ENCODE assay signal across 9 cellular contexts in genomic region chr9:6428940-6429889, GRCh38. TPM values are rescaled to one million over a fixed set of nuclear protein-coding genes. Genes with fewer than 3 reads are reported as not detected.
DNase-seq lines count a peak whose midpoint lies in the region; ATAC-seq, FAIRE-seq and TF ChIP-seq lines count a peak whose summit lies in the region.
"Had no signal": no experiment of that assay in that cellular context is flagged by ENCODE, and none has a peak within 500 bp of the region (broad histone marks: within the 10 kb centered on the region; RNA-seq: fewer than 3 reads in every experiment).

No MANE protein-coding gene starts in this region.

- CTCF ChIA-PET in GM12878 (lab: Yijun Ruan, JAX): interaction anchor here (0.7 to 1.8 kb wide), 8 partner anchors 9 to 452 kb away, joined by 3 to 6 read pairs (median 4); partner anchors contain the start of gene UHRF2

- peak overlapping the region; percentile 55 for H3K27ac ChIP-seq in GM12878 (ENCODE audit: control insufficient read depth, insufficient read depth)

- TF ChIP-seq EP300 in GM12878 (IDR thresholded peaks at IDR 0.05; ENCODE audit: borderline replicate concordance in 1 of 2, control insufficient read depth in 1 of 2, low read depth in 2 of 2, low read length in 2 of 2): peak in 1 of 2 experiments; percentile 59; a peak in 1 of 4 replicates

- DNase-seq in GM06990 (ENCODE audit: extremely low read depth, insufficient read length): peak; percentile 50
- DNase-seq in GM20000 (ENCODE audit: low spot score): peak; percentile 26
- peak; percentile 49 for DNase-seq in GM12878 (ENCODE audit: low read depth, low spot score)
- no peak for DNase-seq in posterior vena cava (ENCODE audit: low spot score)
- no peak for DNase-seq in NCI-H82 (lab: John Stamatoyannopoulos, UW)
- DNase-seq in AG08396 (ENCODE audit: low spot score): no peak
- no peak for DNase-seq in cerebellar cortex (ENCODE audit: low spot score)

- H3K4me2 ChIP-seq in GM12878 (ENCODE audit: control insufficient read depth, insufficient read depth): peak overlapping the region; percentile 36

- H3K4me3 ChIP-seq in GM06990 (replicated peaks; ENCODE audit: low read depth, low read length) (no peak overlapping the region), GM12878 (no peak overlapping the region)

- H3K36me3 ChIP-seq in GM06990 (ENCODE audit: control insufficient read depth, insufficient read depth, low read length) (no peaks in the 10 kb centered on the region), GM12878 (ENCODE audit: control insufficient read depth in 2 of 2, insufficient read depth in 2 of 2, low read length in 1 of 2) (no peaks in the 10 kb centered on the region; a peak in 2 of 4 replicates)

- no peak for TF ChIP-seq RAD21 in GM12878 (IDR thresholded peaks at IDR 0.05; ENCODE audit: insufficient read depth, low read depth, low read length)

- RAD21 ChIA-PET in GM12878 (lab: Charles Lee; ENCODE audit: unreplicated experiment): interaction anchor here (0.6 to 1.6 kb wide), 8 partner anchors 11 to 508 kb away, joined by 3 to 8 read pairs (median 4); partner anchors contain the start of gene UHRF2

- FAIRE-seq in GM12878 (lab: Jason Lieb, UNC): peak; percentile 94
- FAIRE-seq: colon had no signal

- TF ChIP-seq POLR2A in GM12878 (IDR thresholded peaks at IDR 0.05; ENCODE audit: low read depth, low read length): no peak

- no peak for TF ChIP-seq CTCF in GM06990 (IDR thresholded peaks at IDR 0.05; ENCODE audit: insufficient read depth, low read length, poor library complexity, severe bottlenecking)
- TF ChIP-seq CTCF in GM20000 (IDR thresholded peaks at IDR 0.05; ENCODE audit: extremely low read depth, missing control alignments): no peak
- no peak for TF ChIP-seq CTCF in GM12878 (IDR thresholded peaks at IDR 0.05 in 2 of 3, conservative IDR thresholded peaks at IDR 0.05 in 1 of 3; ENCODE audit: control insufficient read depth in 2 of 3, extremely low read depth in 1 of 3, insufficient read depth in 1 of 3, low read depth in 3 of 3, low read length in 3 of 3)

- under 1% methylated on average over 11 of the region's 11 CpGs for WGBS in GM12878 (ENCODE audit: insufficient coverage, insufficient replicate concordance, low lambda C conversion rate, missing lambda C conversion rate)

- POLR2A ChIA-PET in GM12878 (lab: Charles Lee): interaction anchor here (1.1 to 3.5 kb wide), 5 partner anchors 14 to 147 kb away, joined by 3 to 22 read pairs (median 8); partner anchors contain the start of gene UHRF2

- ATAC-seq in HG03378 (IDR thresholded peaks at IDR 0.05; ENCODE audit: unreplicated experiment): peak; percentile 94
- peak; percentile 93 for ATAC-seq in GM12878

- BruUV-seq in GM12878 (replicated peaks; lab: Mats Ljungman, UMichigan): no TSS peak

- intact Hi-C loops in GM12878 (cut with micrococcal nuclease; ENCODE audit: unreplicated experiment) (loop anchor here (2.0 kb wide), 1 partner anchor 252 kb away; no protein-coding TSS in a partner anchor), posterior vena cava (cut with DNase I) (no loop called here)

- peaks cover 91% of the 10 kb centered on the region for H3K79me2 ChIP-seq in GM12878 (ENCODE audit: control insufficient read depth, insufficient read depth, low read length)

- H3K4me1 ChIP-seq in GM12878 (ENCODE audit: control insufficient read depth, insufficient read depth, low read length): peaks cover 54% of the 10 kb centered on the region

- no peak overlapping the region for H2AFZ ChIP-seq in GM12878 (ENCODE audit: control insufficient read depth, low read depth, low read length)

- no peaks in the 10 kb centered on the region for H4K20me1 ChIP-seq in GM12878 (ENCODE audit: control insufficient read depth, insufficient read depth)

- H3K9ac ChIP-seq in GM12878 (ENCODE audit: control insufficient read depth, insufficient read depth, low read length): no peak overlapping the region

- in situ Hi-C loops in GM12878 (cut with MboI): no loop called here

- H3K27me3 ChIP-seq in GM06990 (replicated peaks; ENCODE audit: control insufficient read depth, insufficient read depth, low read length): no peaks in the 10 kb centered on the region
- no peaks in the 10 kb centered on the region for H3K27me3 ChIP-seq in GM12878 (replicated peaks in 1 of 2; ENCODE audit: control insufficient read depth in 2 of 2, insufficient read depth in 2 of 2, low read length in 1 of 2)

- SMC1A ChIA-PET in GM12878 (lab: Charles Lee; ENCODE audit: uncharacterized antibody, unreplicated experiment): interaction anchor here (0.8 to 7.0 kb wide), 4 partner anchors 10 to 242 kb away, joined by 3 to 69 read pairs (median 26); partner anchors contain the start of gene UHRF2

- no peaks in the 10 kb centered on the region; the same call in 1 of the 3 replicates for H3K9me3 ChIP-seq in GM12878 (replicated peaks; ENCODE audit: control insufficient read depth, insufficient read depth, low read length)

TF ChIP-seq in GM12878, 131 proteins besides CTCF, POLR2A, EP300 and RAD21 (continues in another document):
- TF ChIP-seq POU2F2 (IDR thresholded peaks at IDR 0.05; ENCODE audit: borderline replicate concordance, low read depth, low read length) (peak; percentile 64; the same call in 2 of the 3 replicates), RUNX3 (IDR thresholded peaks at IDR 0.05; ENCODE audit: low read length) (peak; percentile 96), PML (IDR thresholded peaks at IDR 0.05; ENCODE audit: low read length) (peak; percentile 25; the same call in 1 of the 2 replicates), NFIC (IDR thresholded peaks at IDR 0.05; ENCODE audit: low read depth, low read length) (peak; percentile 75), MLLT1 (IDR thresholded peaks at IDR 0.05) (peak; percentile 91), MTA2 (IDR thresholded peaks at IDR 0.05; ENCODE audit: low read depth) (peak; percentile 67), BACH1 (IDR thresholded peaks at IDR 0.05; ENCODE audit: borderline replicate concordance) (peak; percentile 44; the same call in 1 of the 2 replicates), WRNIP1 (IDR thresholded peaks at IDR 0.05; ENCODE audit: borderline replicate concordance, low read depth, low read length) (no peak), IRF5 (IDR thresholded peaks at IDR 0.05; ENCODE audit: borderline replicate concordance) (peak; percentile 3; the same call in 1 of the 2 replicates), ZNF217 (IDR thresholded peaks at IDR 0.05) (peak; percentile 85), IKZF1 (conservative IDR thresholded peaks at IDR 0.05) (peak; percentile 42; the same call in 1 of the 2 replicates), PAX5 (IDR thresholded peaks at IDR 0.05; ENCODE audit: borderline replicate concordance, low read depth, low read length) (peak; percentile 95), NR2F1 (conservative IDR thresholded peaks at IDR 0.05) (peak; percentile 76), NFXL1 (IDR thresholded peaks at IDR 0.05; ENCODE audit: borderline replicate concordance) (no peak), BHLHE40 (IDR thresholded peaks at IDR 0.05; ENCODE audit: borderline replicate concordance in 1 of 2, low read depth in 2 of 2, low read length in 1 of 2) (peak; percentile 9 to 33; a peak in 2 of 4 replicates), NFYA (IDR thresholded peaks at IDR 0.05; ENCODE audit: borderline replicate concordance, low read depth, low read length) (no peak), SMARCA5 (IDR thresholded peaks at IDR 0.05) (peak; percentile 37; the same call in 1 of the 2 replicates), FOXM1 (IDR thresholded peaks at IDR 0.05; ENCODE audit: low read depth, low read length) (0 out of 2 replicates have a peak, but pooled peaks have one; percentile 12), NR2C1 (IDR thresholded peaks at IDR 0.05) (no peak)

RNA-seq across cellular contexts. Expression of gene UHRF2, which starts 16.2 kb away (rescaled TPM):
- 409 and 421 TPM in 2 replicates for total RNA-seq in GM12878 (2013; cell fraction: nucleolus; rRNA removed)
- total RNA-seq in GM12878 (2014; rRNA removed) (43.4 and 49.4 TPM in 2 replicates), GM12878 (2014; rRNA removed; fragmentation: Illumina TruSeq; extraction: Trizol) (45.0 and 46.2 TPM in 2 replicates), GM12878 (2021) (42.8 and 44.4 TPM in 2 replicates), posterior vena cava (10 to 100 TPM; 36.2 to 41.0 TPM)
- polyA plus RNA-seq in GM12878 (2011; ENCODE audit: low read depth): 27.8 TPM
- polyA plus RNA-seq in GM12878 (2011; rRNA removed) (95.8 and 129 TPM in 2 replicates), GM12878 (2014; fragmentation: Illumina TruSeq; extraction: Trizol) (48.0 and 53.4 TPM in 2 replicates), GM12878 (2014; fragmentation: Nextera tagmentation; extraction: Ambion mirVana) (10 to 100 TPM; 11.2 to 14.2 TPM), GM12878 (2014; rRNA removed) (42.2 and 43.7 TPM in 2 replicates), GM12878 (2016; fragmentation: Nextera tagmentation; extraction: Ambion mirVana) (10 to 100 TPM; 16.4 to 29.7 TPM)
- 41.1 and 49.9 TPM in 2 replicates for polyA plus RNA-seq in GM12878 (2011; cell fraction: cytosol; rRNA removed)
- 213 and 215 TPM in 2 replicates for polyA plus RNA-seq in GM12878 (2011; cell fraction: nucleus; rRNA removed)
- polyA plus RNA-seq in GM12878 (2012): 37.5 and 49.9 TPM in 2 replicates
- 82.6 and 83.4 TPM in 2 replicates for polyA minus RNA-seq in GM12878 (2011; rRNA and poly(A)+ RNA removed)
- 22.6 and 23.7 TPM in 2 replicates for polyA minus RNA-seq in GM12878 (2011; cell fraction: cytosol; rRNA and poly(A)+ RNA removed)
- 114 and 160 TPM in 2 replicates for polyA minus RNA-seq in GM12878 (2011; cell fraction: nucleus; rRNA and poly(A)+ RNA removed)

Comparison
In these comparisons a context has a peak if more than half of its experiments do, and no peak if none do; other contexts are left out.
1. DNase-seq: peak in GM06990 (single experiment), GM20000 (single experiment) and GM12878 (single experiment); none in posterior vena cava (single experiment), NCI-H82 (single experiment), AG08396 (single experiment) and cerebellar cortex (single experiment).